In genomic region chr12:13411287-13411686, GRCh38 we compare ENCODE assay signal across 25 cellular contexts.
"Had no signal": no experiment of that assay in that cellular context is flagged by ENCODE, and none has a peak within 500 bp of the region (broad histone marks: within the 10 kb centered on the region; RNA-seq: fewer than 3 reads in every experiment).

No MANE protein-coding gene starts in this region.

- H3K4me3 ChIP-seq: colonic mucosa, coronary artery, dorsolateral prefrontal cortex, esophagus muscularis mucosa, esophagus squamous epithelium, gastrocnemius medialis, gastroesophageal sphincter, heart left ventricle, heart right ventricle, hepatocyte had no signal

- H3K36me3 ChIP-seq: colonic mucosa, esophagus muscularis mucosa, esophagus squamous epithelium, gastrocnemius medialis, gastroesophageal sphincter, heart left ventricle, heart right ventricle had no signal

- H3K27ac Mint-ChIP-seq: dendritic cell treated with granulocyte-macrophage colony-stimulating factor and Interleukin-4, amounts not matched to agents 40 ng/mL and 50 ng/mL, for 4 days; effector memory CD8-positive, alpha-beta T cell; endodermal cell had no signal

- H3K9me3 ChIP-seq: colonic mucosa, gastrocnemius medialis had no signal

- H3K27ac ChIP-seq: colonic mucosa, coronary artery, dorsolateral prefrontal cortex, epithelial cell of prostate, esophagus muscularis mucosa, esophagus squamous epithelium, foreskin keratinocyte, gastrocnemius medialis, gastroesophageal sphincter, heart left ventricle, heart right ventricle, hepatocyte had no signal

- H3K4me1 ChIP-seq: colonic mucosa, esophagus muscularis mucosa, esophagus squamous epithelium, foreskin keratinocyte, gastrocnemius medialis, gastroesophageal sphincter, heart left ventricle, heart right ventricle had no signal

- DNase-seq: colonic mucosa; cortex of kidney; dermis blood vessel endothelial cell; dorsolateral prefrontal cortex; effector CD4-positive, alpha-beta T cell; effector CD8-positive, alpha-beta T cell; effector memory CD4-positive, alpha-beta T cell; effector memory CD8-positive, alpha-beta T cell; endodermal cell; erythroblast; esophagus squamous epithelium; foreskin fibroblast; foreskin keratinocyte; foreskin melanocyte; gastrocnemius medialis; glutamatergic neuron; head of caudate nucleus; heart left ventricle; heart right ventricle had no signal

- H3K4me3 Mint-ChIP-seq: dendritic cell treated with granulocyte-macrophage colony-stimulating factor and Interleukin-4, amounts not matched to agents 40 ng/mL and 50 ng/mL, for 4 days; effector memory CD8-positive, alpha-beta T cell; endodermal cell had no signal
